In genomic region chr1:97097404-97097925, GRCh38 we compare ENCODE assay signal across 15 cellular contexts.
DNase-seq lines count a peak whose midpoint lies in the region; ATAC-seq, FAIRE-seq and TF ChIP-seq lines count a peak whose summit lies in the region.
"Had no signal": no experiment of that assay in that cellular context is flagged by ENCODE, and none has a peak within 500 bp of the region (broad histone marks: within the 10 kb centered on the region; RNA-seq: fewer than 3 reads in every experiment).

No MANE protein-coding gene starts in this region.

- H4K20me1 ChIP-seq in astrocyte (ENCODE audit: insufficient read depth, low read length), result no peaks in the 10 kb centered on the region
- H4K20me1 ChIP-seq: BLaER1 treated with 17β-estradiol and CSF1 and Interleukin-3, amounts not matched to agents 10 nM and 100 nM had no signal

- no peak overlapping the region for H3K4me3 Mint-ChIP-seq in activated CD4-positive, alpha-beta T cell treated with anti-CD3 and anti-CD28 coated beads for 36 hours
- H3K4me3 Mint-ChIP-seq in activated CD4-positive, alpha-beta T cell treated with anti-CD3 and anti-CD28 coated beads, Interleukin-2, amount 10 ng/mL, durations not matched to agents 24 days and 14 days, result no peak overlapping the region
- H3K4me3 Mint-ChIP-seq in astrocyte (ENCODE audit: unreplicated experiment), result no peak overlapping the region
- H3K4me3 Mint-ChIP-seq in type B pancreatic cell, result no peak overlapping the region
- H3K4me3 Mint-ChIP-seq: CD4-positive, CD25-positive, alpha-beta regulatory T cell had no signal

- H3K4me2 ChIP-seq in astrocyte (ENCODE audit: low read length), result no peak overlapping the region
- H3K4me2 ChIP-seq: BLaER1 treated with 17β-estradiol and CSF1 and Interleukin-3, amounts not matched to agents 10 nM and 100 nM had no signal

- peak; percentile 53 for ATAC-seq in activated CD4-positive, alpha-beta T cell treated with anti-CD3 and anti-CD28 coated beads for 36 hours
- ATAC-seq in esophagus mucosa (peak; percentile 77), GM19035 (IDR thresholded peaks at IDR 0.05; ENCODE audit: unreplicated experiment) (no peak), GM19351 (IDR thresholded peaks at IDR 0.05; ENCODE audit: unreplicated experiment) (no peak)

- H3K27me3 Mint-ChIP-seq in activated CD4-positive, alpha-beta T cell treated with anti-CD3 and anti-CD28 coated beads for 36 hours, result no peaks in the 10 kb centered on the region
- H3K27me3 Mint-ChIP-seq in activated CD4-positive, alpha-beta T cell treated with anti-CD3 and anti-CD28 coated beads, Interleukin-2, amount 10 ng/mL, durations not matched to agents 24 days and 14 days, result no peaks in the 10 kb centered on the region
- no peaks in the 10 kb centered on the region for H3K27me3 Mint-ChIP-seq in astrocyte (ENCODE audit: low read depth, unreplicated experiment)
- H3K27me3 Mint-ChIP-seq in type B pancreatic cell, result no peaks in the 10 kb centered on the region
- H3K27me3 Mint-ChIP-seq: CD4-positive, CD25-positive, alpha-beta regulatory T cell had no signal

- H3K4me1 Mint-ChIP-seq in activated CD4-positive, alpha-beta T cell treated with anti-CD3 and anti-CD28 coated beads for 36 hours, result no peaks in the 10 kb centered on the region
- H3K4me1 Mint-ChIP-seq in activated CD4-positive, alpha-beta T cell treated with anti-CD3 and anti-CD28 coated beads, Interleukin-2, amount 10 ng/mL, durations not matched to agents 24 days and 14 days, result no peaks in the 10 kb centered on the region
- no peaks in the 10 kb centered on the region for H3K4me1 Mint-ChIP-seq in astrocyte (ENCODE audit: low read depth, unreplicated experiment)
- H3K4me1 Mint-ChIP-seq in type B pancreatic cell (ENCODE audit: unreplicated experiment), result peaks cover 8% of the 10 kb centered on the region
- H3K4me1 Mint-ChIP-seq: CD4-positive, CD25-positive, alpha-beta regulatory T cell had no signal

- H3K4me3 ChIP-seq in astrocyte (ENCODE audit: insufficient read depth, low read depth, low read length), result no peak overlapping the region
- H3K4me3 ChIP-seq: BLaER1 treated with 17β-estradiol and CSF1 and Interleukin-3, amounts not matched to agents 10 nM and 100 nM; HAP-1 had no signal

- H3K9me3 ChIP-seq in astrocyte (ENCODE audit: insufficient read depth, low read depth, low read length), result no peaks in the 10 kb centered on the region
- H3K9me3 ChIP-seq: HAP-1 had no signal

- no peaks in the 10 kb centered on the region for H3K79me2 ChIP-seq in astrocyte (ENCODE audit: insufficient read depth, low read length)

- POLR2A ChIA-PET in activated CD4-positive, alpha-beta T cell treated with anti-CD3 and anti-CD28 coated beads for 36 hours (lab: Charles Lee), result no interaction called here

- peak; percentile 78 for FAIRE-seq in astrocyte (lab: Jason Lieb, UNC)
- FAIRE-seq: GM18507, H1 had no signal

- peaks cover 13% of the 10 kb centered on the region for H3K36me3 Mint-ChIP-seq in activated CD4-positive, alpha-beta T cell treated with anti-CD3 and anti-CD28 coated beads for 36 hours (ENCODE audit: low read depth)
- H3K36me3 Mint-ChIP-seq in activated CD4-positive, alpha-beta T cell treated with anti-CD3 and anti-CD28 coated beads, Interleukin-2, amount 10 ng/mL, durations not matched to agents 24 days and 14 days (ENCODE audit: low read depth), result peaks cover 3% of the 10 kb centered on the region
- H3K36me3 Mint-ChIP-seq in astrocyte (ENCODE audit: low read depth, unreplicated experiment), result no peaks in the 10 kb centered on the region
- no peaks in the 10 kb centered on the region for H3K36me3 Mint-ChIP-seq in type B pancreatic cell

- H3K36me3 ChIP-seq in astrocyte (ENCODE audit: insufficient read depth, low read length), result no peaks in the 10 kb centered on the region
- H3K36me3 ChIP-seq: HAP-1 had no signal

- no peak for DNase-seq in activated CD4-positive, alpha-beta T cell treated with anti-CD3 and anti-CD28 coated beads for 36 hours
- DNase-seq in activated CD4-positive, alpha-beta T cell treated with anti-CD3 and anti-CD28 coated beads, Interleukin-2, amount 10 ng/mL, durations not matched to agents 24 days and 14 days, result no peak
- no peak for DNase-seq in astrocyte (ENCODE audit: low read depth)
- no peak for DNase-seq in type B pancreatic cell (ENCODE audit: extremely low spot score, unreplicated experiment)
- DNase-seq: ACHN; CD4-positive, CD25-positive, alpha-beta regulatory T cell; DMS53; GF-D8 had no signal

- TF ChIP-seq CTCF in astrocyte (IDR thresholded peaks at IDR 0.05; ENCODE audit: insufficient read depth, low read depth, low read length), result no peak
- no peak for TF ChIP-seq CTCF in type B pancreatic cell (conservative IDR thresholded peaks at IDR 0.05)

- no peak overlapping the region for H3K27ac Mint-ChIP-seq in activated CD4-positive, alpha-beta T cell treated with anti-CD3 and anti-CD28 coated beads for 36 hours
- H3K27ac Mint-ChIP-seq in activated CD4-positive, alpha-beta T cell treated with anti-CD3 and anti-CD28 coated beads, Interleukin-2, amount 10 ng/mL, durations not matched to agents 24 days and 14 days, result no peak overlapping the region
- H3K27ac Mint-ChIP-seq in astrocyte (ENCODE audit: unreplicated experiment), result no peak overlapping the region
- peak overlapping the region; percentile 68 for H3K27ac Mint-ChIP-seq in type B pancreatic cell
- H3K27ac Mint-ChIP-seq: CD4-positive, CD25-positive, alpha-beta regulatory T cell had no signal

- no peaks in the 10 kb centered on the region for H3K27me3 ChIP-seq in astrocyte (ENCODE audit: insufficient read depth, low read length)
- H3K27me3 ChIP-seq: BLaER1 treated with 17β-estradiol and CSF1 and Interleukin-3, amounts not matched to agents 10 nM and 100 nM had no signal

- CTCF ChIA-PET in activated CD4-positive, alpha-beta T cell treated with anti-CD3 and anti-CD28 coated beads for 36 hours (lab: Charles Lee), result no interaction called here

- intact Hi-C loops in activated CD4-positive, alpha-beta T cell treated with anti-CD3 and anti-CD28 coated beads for 36 hours (cut with DNase I, micrococcal nuclease), result no loop called here
- intact Hi-C loops in activated CD4-positive, alpha-beta T cell treated with anti-CD3 and anti-CD28 coated beads, Interleukin-2, amount 10 ng/mL, durations not matched to agents 24 days and 14 days (cut with micrococcal nuclease), result no loop called here

- H3K9me3 Mint-ChIP-seq in activated CD4-positive, alpha-beta T cell treated with anti-CD3 and anti-CD28 coated beads for 36 hours (ENCODE audit: low read depth), result no peaks in the 10 kb centered on the region
- no peaks in the 10 kb centered on the region for H3K9me3 Mint-ChIP-seq in activated CD4-positive, alpha-beta T cell treated with anti-CD3 and anti-CD28 coated beads, Interleukin-2, amount 10 ng/mL, durations not matched to agents 24 days and 14 days
- H3K9me3 Mint-ChIP-seq in astrocyte (ENCODE audit: unreplicated experiment) (no peaks in the 10 kb centered on the region), type B pancreatic cell (no peaks in the 10 kb centered on the region)

- H2AFZ ChIP-seq in astrocyte (ENCODE audit: low read depth, low read length), result no peak overlapping the region

- H3K9ac ChIP-seq in astrocyte (ENCODE audit: low read length), result no peak overlapping the region
- H3K9ac ChIP-seq: BLaER1 treated with 17β-estradiol and CSF1 and Interleukin-3, amounts not matched to agents 10 nM and 100 nM had no signal

- H3K27ac ChIP-seq in astrocyte (ENCODE audit: low read depth, low read length), result no peak overlapping the region
- H3K27ac ChIP-seq: BLaER1 treated with 17β-estradiol and CSF1 and Interleukin-3, amounts not matched to agents 10 nM and 100 nM had no signal

- H3K4me1 ChIP-seq in astrocyte (ENCODE audit: insufficient read depth, low read length), result peaks cover 15% of the 10 kb centered on the region
- H3K4me1 ChIP-seq: BLaER1 treated with 17β-estradiol and CSF1 and Interleukin-3, amounts not matched to agents 10 nM and 100 nM had no signal

Comparison
In these comparisons a context has a peak if more than half of its experiments do, and no peak if none do; other contexts are left out.
1. ATAC-seq: peak in activated CD4-positive, alpha-beta T cell treated with anti-CD3 and anti-CD28 coated beads for 36 hours (single experiment) and esophagus mucosa (single experiment); none in GM19035 (single experiment) and GM19351 (single experiment).